Comparison of ENCODE assay signal across 9 cellular contexts in the genomic region with DNA sequence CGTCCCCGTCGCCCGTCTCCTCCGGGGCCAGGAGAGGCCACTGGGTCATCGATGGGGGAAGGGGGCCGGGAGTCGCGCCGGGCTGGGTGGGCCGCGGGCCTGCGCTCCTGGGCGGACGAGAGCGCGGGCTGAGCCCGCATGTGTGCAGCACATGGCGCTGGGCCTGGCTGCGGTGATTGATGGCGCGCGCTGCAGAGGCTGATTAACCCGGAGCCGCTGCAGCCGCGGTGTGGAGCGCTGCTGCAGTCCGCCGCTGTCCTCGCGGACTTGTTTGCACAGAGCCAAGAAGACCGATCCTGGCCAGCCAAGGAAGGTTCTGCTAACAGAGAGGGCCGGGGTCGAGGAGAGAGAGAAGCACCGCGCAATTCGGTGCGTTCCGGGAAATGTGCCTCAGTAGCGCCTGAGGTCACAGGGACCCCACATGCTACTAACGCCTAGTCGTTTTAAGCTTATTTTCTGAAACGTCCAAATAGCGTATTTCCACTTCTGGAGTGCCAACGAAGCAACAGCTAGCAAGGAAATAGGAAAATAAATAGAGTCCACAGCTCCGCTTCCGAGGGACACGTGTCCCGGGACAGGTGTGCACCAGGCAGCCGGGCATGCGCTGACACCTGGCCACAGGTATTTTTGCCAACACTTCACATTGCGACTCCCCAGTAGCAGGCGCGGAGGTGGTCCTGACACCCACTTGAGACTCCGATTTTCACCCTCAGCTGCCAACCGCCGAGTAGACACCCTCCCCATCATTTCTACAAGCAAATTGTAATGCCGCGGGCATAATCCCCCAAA. TPM values are rescaled to one million over a fixed set of nuclear protein-coding genes. Genes with fewer than 3 reads are reported as not detected.
DNase-seq lines count a peak whose midpoint lies in the region; ATAC-seq and TF ChIP-seq lines count a peak whose summit lies in the region.
"Had no signal": no experiment of that assay in that cellular context is flagged by ENCODE, and none has a peak within 500 bp of the region (broad histone marks: within the 10 kb centered on the region; RNA-seq: fewer than 3 reads in every experiment).

No MANE protein-coding gene starts in this region.

- no peak overlapping the region for H3K9ac ChIP-seq in IMR-90 (ENCODE audit: low read depth, low read length)

- no peaks in the 10 kb centered on the region for H3K36me3 Mint-ChIP-seq in nephron progenitor cell (ENCODE audit: low read depth)

- intact Hi-C loops in IMR-90 (cut with micrococcal nuclease) = no loop called here

- H2AK9ac ChIP-seq in IMR-90 (replicated peaks; ENCODE audit: low read depth, low read length, poor library complexity) = no peak overlapping the region

- H3K9me3 ChIP-seq in IMR-90 (ENCODE audit: control insufficient read depth, insufficient read depth, low read length) = peaks cover 8% of the 10 kb centered on the region

- BruUV-seq in IMR-90 (replicated peaks; lab: Mats Ljungman, UMichigan) = no TSS peak

- H3K9me3 Mint-ChIP-seq in nephron progenitor cell = peaks cover 5% of the 10 kb centered on the region

- DNase-seq in D341Med (ENCODE audit: low spot score) (peak; percentile 65), IMR-90 (peak; percentile 13), epithelial cell of esophagus (ENCODE audit: low read depth) (peak; percentile 42), nephron progenitor cell (peak; percentile 75), SHP77 (lab: John Stamatoyannopoulos, UW) (no peak)

- POLR2A ChIA-PET in IMR-90 (lab: Charles Lee; ENCODE audit: unreplicated experiment) = no interaction called here

- no peaks in the 10 kb centered on the region for H3K4me1 ChIP-seq in IMR-90 (ENCODE audit: control insufficient read depth, insufficient read depth, low read length)

- no peaks in the 10 kb centered on the region for H3K9me1 ChIP-seq in IMR-90 (ENCODE audit: insufficient read depth, low read length)

- CTCF ChIA-PET in IMR-90 (lab: Yijun Ruan, JAX) = no interaction called here

- H3K27me3 Mint-ChIP-seq in nephron progenitor cell (ENCODE audit: low read depth, poor library complexity) = peaks cover 100% of the 10 kb centered on the region

- no peak overlapping the region for H2BK5ac ChIP-seq in IMR-90 (ENCODE audit: low read depth, low read length, poor library complexity, severe bottlenecking)

- no peak overlapping the region for H4K91ac ChIP-seq in IMR-90 (ENCODE audit: insufficient read depth, low read depth, low read length)

- H2AK5ac ChIP-seq in IMR-90 (ENCODE audit: low read depth, low read length) = no peak overlapping the region

- H2AFZ ChIP-seq in IMR-90 (replicated peaks; ENCODE audit: low read length, poor library complexity) = peak overlapping the region; percentile 68

- no peak overlapping the region for H3K18ac ChIP-seq in IMR-90 (ENCODE audit: low read depth, low read length)

- no peak overlapping the region for H3K4me3 ChIP-seq in IMR-90 (ENCODE audit: insufficient read depth, low read depth, low read length)
- no peak overlapping the region for H3K4me3 ChIP-seq in epithelial cell of esophagus (ENCODE audit: low read length)

- no peak overlapping the region for H2BK120ac ChIP-seq in IMR-90 (ENCODE audit: low read depth, low read length)

- H3K36me3 ChIP-seq in IMR-90 (ENCODE audit: control insufficient read depth, insufficient read depth, low read length) = no peaks in the 10 kb centered on the region

- H3K56ac ChIP-seq in IMR-90 (ENCODE audit: extremely low read depth, insufficient read depth, low read length) = no peak overlapping the region

- TF ChIP-seq RAD21 in IMR-90 (IDR thresholded peaks at IDR 0.05; ENCODE audit: low read length) = no peak

- TF ChIP-seq POLR2A in IMR-90 (IDR thresholded peaks at IDR 0.05; ENCODE audit: low read depth, low read length) = no peak

- peak overlapping the region; percentile 28 for H3K4me3 Mint-ChIP-seq in nephron progenitor cell

- H3K79me1 ChIP-seq in IMR-90 (ENCODE audit: low read depth in 1 of 2, low read length in 2 of 2) = no peaks in the 10 kb centered on the region

- WGBS in IMR-90 (ENCODE audit: extremely low coverage in 2 of 2, insufficient read length in 1 of 2), 2 experiments = 9% methylated on average over 34 of the region's 60 CpGs; no CpG with 5 or more reads in 1 of the 2 experiments

- H2BK20ac ChIP-seq in IMR-90 (ENCODE audit: low read depth, low read length) = no peak overlapping the region

- no peak overlapping the region for H4K8ac ChIP-seq in IMR-90 (ENCODE audit: low read depth in 2 of 2, low read length in 2 of 2)

- H3K4me2 ChIP-seq in IMR-90 (ENCODE audit: low read depth, low read length) = peak overlapping the region; percentile 20; the same call in 1 of the 2 replicates

- peaks cover 38% of the 10 kb centered on the region for H3K4me1 Mint-ChIP-seq in nephron progenitor cell

- dilution Hi-C loops in IMR-90 (cut with HindIII; ENCODE audit: low sequenced_read_pairs, unreplicated experiment) = no loop called here

- no peak overlapping the region for H4K5ac ChIP-seq in IMR-90 (ENCODE audit: low read depth, low read length)

- no peak overlapping the region for H3K4ac ChIP-seq in IMR-90 (ENCODE audit: low read depth, low read length)

- H3K27ac ChIP-seq in IMR-90 (ENCODE audit: insufficient read depth, low read length) = no peak overlapping the region

- H2BK15ac ChIP-seq in IMR-90 (ENCODE audit: low read depth, low read length) = no peak overlapping the region

- in situ Hi-C loops in IMR-90 (cut with MboI; ENCODE audit: low sequenced_read_pairs) = no loop called here

- no peak for TF ChIP-seq CTCF in IMR-90 (conservative IDR thresholded peaks at IDR 0.05; ENCODE audit: low read depth, low read length)
- no peak for TF ChIP-seq CTCF in epithelial cell of esophagus (IDR thresholded peaks at IDR 0.05; ENCODE audit: insufficient read depth, low read depth, low read length, missing control alignments)
- no peak for TF ChIP-seq CTCF in nephron progenitor cell (IDR thresholded peaks at IDR 0.05)

- ATAC-seq in IMR-90 (ENCODE audit: low read depth) = peak; percentile 69
- ATAC-seq in HG02588 (IDR thresholded peaks at IDR 0.05; ENCODE audit: unreplicated experiment) = no peak
- no peak for ATAC-seq in GM21447 (IDR thresholded peaks at IDR 0.05; ENCODE audit: unreplicated experiment)
- ATAC-seq in GM21576 (IDR thresholded peaks at IDR 0.05; ENCODE audit: unreplicated experiment) = no peak

- peaks cover 98% of the 10 kb centered on the region for H3K27me3 ChIP-seq in IMR-90 (ENCODE audit: control insufficient read depth, insufficient read depth, low read length)

- no peak overlapping the region for H3K27ac Mint-ChIP-seq in nephron progenitor cell

- H3K14ac ChIP-seq in IMR-90 (replicated peaks; ENCODE audit: low read depth, low read length) = no peak overlapping the region

- H4K20me1 ChIP-seq in IMR-90 (ENCODE audit: insufficient read depth, low read length) = no peaks in the 10 kb centered on the region; the same call in 1 of the 2 replicates

- no peak overlapping the region for H3K23ac ChIP-seq in IMR-90 (ENCODE audit: low read depth, low read length)

TF ChIP-seq in IMR-90, 13 proteins besides CTCF, POLR2A, EP300 and RAD21:
- TF ChIP-seq CEBPB (IDR thresholded peaks at IDR 0.05; ENCODE audit: low read depth, low read length) (no peak), MAZ (IDR thresholded peaks at IDR 0.05; ENCODE audit: borderline replicate concordance, low read depth, low read length) (no peak), SMC3 (IDR thresholded peaks at IDR 0.05; ENCODE audit: low read depth, low read length) (no peak), MAFK (IDR thresholded peaks at IDR 0.05; ENCODE audit: low read depth, low read length) (no peak), FOS (IDR thresholded peaks at IDR 0.05; ENCODE audit: low read depth, low read length) (no peak), RFX5 (IDR thresholded peaks at IDR 0.05; ENCODE audit: low read depth, low read length) (no peak), MXI1 (IDR thresholded peaks at IDR 0.05; ENCODE audit: borderline replicate concordance, low read depth, low read length) (no peak), NFE2L2 (IDR thresholded peaks at IDR 0.05; ENCODE audit: low read depth, low read length) (no peak), CHD1 (IDR thresholded peaks at IDR 0.05; ENCODE audit: low read depth, low read length) (no peak)
- TF ChIP-seq, protein P1, sequence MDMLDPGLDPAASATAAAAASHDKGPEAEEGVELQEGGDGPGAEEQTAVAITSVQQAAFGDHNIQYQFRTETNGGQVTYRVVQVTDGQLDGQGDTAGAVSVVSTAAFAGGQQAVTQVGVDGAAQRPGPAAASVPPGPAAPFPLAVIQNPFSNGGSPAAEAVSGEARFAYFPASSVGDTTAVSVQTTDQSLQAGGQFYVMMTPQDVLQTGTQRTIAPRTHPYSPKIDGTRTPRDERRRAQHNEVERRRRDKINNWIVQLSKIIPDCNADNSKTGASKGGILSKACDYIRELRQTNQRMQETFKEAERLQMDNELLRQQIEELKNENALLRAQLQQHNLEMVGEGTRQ (IDR thresholded peaks at IDR 0.05; ENCODE audit: low read depth, low read length) = no peak
- TF ChIP-seq, protein P2, sequence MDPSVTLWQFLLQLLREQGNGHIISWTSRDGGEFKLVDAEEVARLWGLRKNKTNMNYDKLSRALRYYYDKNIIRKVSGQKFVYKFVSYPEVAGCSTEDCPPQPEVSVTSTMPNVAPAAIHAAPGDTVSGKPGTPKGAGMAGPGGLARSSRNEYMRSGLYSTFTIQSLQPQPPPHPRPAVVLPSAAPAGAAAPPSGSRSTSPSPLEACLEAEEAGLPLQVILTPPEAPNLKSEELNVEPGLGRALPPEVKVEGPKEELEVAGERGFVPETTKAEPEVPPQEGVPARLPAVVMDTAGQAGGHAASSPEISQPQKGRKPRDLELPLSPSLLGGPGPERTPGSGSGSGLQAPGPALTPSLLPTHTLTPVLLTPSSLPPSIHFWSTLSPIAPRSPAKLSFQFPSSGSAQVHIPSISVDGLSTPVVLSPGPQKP (IDR thresholded peaks at IDR 0.05; ENCODE audit: borderline replicate concordance, low read depth, low read length) = no peak

RNA-seq across cellular contexts. Expression of gene MNX1, which starts 6.2 kb away (rescaled TPM):
- total RNA-seq in IMR-90 (2012; rRNA removed) = not detected in 2 replicates
- polyA plus RNA-seq in IMR-90 (2012; rRNA removed) = not detected in 2 replicates
- polyA plus RNA-seq in IMR-90 (2012; cell fraction: cytosol; rRNA removed) = not detected in 2 replicates
- polyA plus RNA-seq in IMR-90 (2012; cell fraction: nucleus; rRNA removed; ENCODE audit: low replicate concordance) = not detected in 2 replicates
- total RNA-seq: activated CD8-positive, alpha-beta memory T cell treated with anti-CD3 and anti-CD28 coated beads for 36 hours had no signal

RNA-seq across cellular contexts. Expression of gene NOM1, which starts 54.7 kb away (rescaled TPM):
- total RNA-seq in IMR-90 (2012; rRNA removed) = 15.4 and 16.4 TPM in 2 replicates
- 14.3 and 15.3 TPM in 2 replicates for polyA plus RNA-seq in IMR-90 (2012; rRNA removed)
- 3.5 and 6.4 TPM in 2 replicates for polyA plus RNA-seq in IMR-90 (2012; cell fraction: cytosol; rRNA removed)
- 29.4 and 48.6 TPM in 2 replicates for polyA plus RNA-seq in IMR-90 (2012; cell fraction: nucleus; rRNA removed; ENCODE audit: low replicate concordance)

Comparison
In these comparisons a context has a peak if more than half of its experiments do, and no peak if none do; other contexts are left out.
1. DNase-seq: peak in D341Med (single experiment), IMR-90 (single experiment), epithelial cell of esophagus (single experiment) and nephron progenitor cell (single experiment); none in SHP77 (0 of 2).